In the genomic region with DNA sequence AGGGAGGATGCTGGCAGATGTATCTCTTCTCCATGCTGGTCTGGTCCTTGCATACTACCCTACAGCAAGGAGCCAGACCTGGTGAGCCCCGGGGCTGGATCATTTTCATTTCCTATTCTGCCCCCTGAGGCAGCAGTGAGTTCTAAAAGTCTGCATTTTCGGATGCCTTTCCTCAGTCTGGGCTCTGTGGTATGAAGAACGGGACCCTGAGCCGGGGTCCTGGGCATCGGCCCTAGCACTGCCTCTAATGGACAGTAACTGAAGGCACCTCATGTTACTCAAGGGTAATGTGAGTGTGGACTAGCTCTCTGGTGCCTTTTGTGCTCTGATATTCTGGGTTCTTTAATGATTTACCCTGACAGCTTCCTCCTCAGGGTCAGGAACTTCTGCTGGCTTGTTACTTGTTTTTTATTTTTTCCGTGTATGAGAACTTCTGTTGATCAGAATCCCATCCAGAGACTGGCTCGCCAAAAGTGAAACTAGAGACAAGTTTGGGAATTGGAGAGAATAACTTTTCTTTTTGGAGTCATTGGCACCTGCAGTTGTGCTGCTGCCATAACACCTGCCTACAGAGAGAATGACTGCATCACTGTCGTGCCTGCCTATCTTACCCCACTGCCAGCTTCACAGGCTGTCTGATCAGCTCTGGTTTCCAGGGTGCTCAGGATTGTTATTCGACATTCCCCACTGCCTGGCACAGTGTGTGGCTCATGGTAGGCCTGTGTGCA, we compare ENCODE assay signal across 9 cellular contexts.
DNase-seq lines count a peak whose midpoint lies in the region; ATAC-seq and TF ChIP-seq lines count a peak whose summit lies in the region.
"Had no signal": no experiment of that assay in that cellular context is flagged by ENCODE, and none has a peak within 500 bp of the region (broad histone marks: within the 10 kb centered on the region; RNA-seq: fewer than 3 reads in every experiment).

No MANE protein-coding gene starts in this region.

- no peak for DNase-seq in chondrocyte (ENCODE audit: low spot score)
- no peak for DNase-seq in omental fat pad (ENCODE audit: low spot score)
- DNase-seq in AML-193 (lab: John Stamatoyannopoulos, UW), result no peak
- no peak for DNase-seq in head of caudate nucleus
- no peak for DNase-seq in NCI-H446 treated with DMSO at 0.1 percent for 48 hours (lab: John Stamatoyannopoulos, UW)
- no peak for DNase-seq in A172 (ENCODE audit: low spot score)
- DNase-seq: NCI-H2107 had no signal

- intact Hi-C loops in head of caudate nucleus (cut with DNase I), result no loop called here

- no peak overlapping the region for H3K4me3 Mint-ChIP-seq in chondrocyte (ENCODE audit: unreplicated experiment)

- H3K27ac Mint-ChIP-seq in chondrocyte (ENCODE audit: unreplicated experiment), result peak overlapping the region; percentile 87

- TF ChIP-seq CTCF in GM12872 (IDR thresholded peaks at IDR 0.05; ENCODE audit: insufficient read depth, low read depth, low read length) (peak; percentile 40; the same call in 2 of the 3 replicates), chondrocyte (IDR thresholded peaks at IDR 0.05) (peak; percentile 19), omental fat pad (IDR thresholded peaks at IDR 0.05) (no peak)

- H3K9me3 Mint-ChIP-seq in chondrocyte (ENCODE audit: low read depth), result no peaks in the 10 kb centered on the region

- H3K4me1 Mint-ChIP-seq in chondrocyte (ENCODE audit: low read depth), result peaks cover 78% of the 10 kb centered on the region

- ATAC-seq in HG02798 (IDR thresholded peaks at IDR 0.05; ENCODE audit: poor library complexity, unreplicated experiment), result peak; percentile 24
- peak; percentile 37 for ATAC-seq in omental fat pad (ENCODE audit: low FRiP score)

- no peaks in the 10 kb centered on the region for H3K36me3 Mint-ChIP-seq in chondrocyte (ENCODE audit: low read depth)

- H3K27me3 Mint-ChIP-seq in chondrocyte (ENCODE audit: low read depth), result no peaks in the 10 kb centered on the region

Comparison
In these comparisons a context has a peak if more than half of its experiments do, and no peak if none do; other contexts are left out.
1. CTCF ChIP-seq: peak in GM12872 (single experiment) and chondrocyte (single experiment); none in omental fat pad (0 of 3).